Comparison of ENCODE assay signal across 8 cellular contexts in genomic region chr9:137254624-137255447, GRCh38. TPM values are rescaled to one million over a fixed set of nuclear protein-coding genes. Genes with fewer than 3 reads are reported as not detected.
DNase-seq lines count a peak whose midpoint lies in the region; ATAC-seq and TF ChIP-seq lines count a peak whose summit lies in the region.

NELFB (plus strand) TSS chr9:137255327.

- peak within 1 kb of the TSS; percentile 98 for H2AFZ ChIP-seq in ACC112 (ENCODE audit: low read length, unreplicated experiment)

- POLR2A ChIA-PET in activated B cell treated with CpG ODN at 0.5 μM for 24 hours (lab: Charles Lee) = interaction anchor here (0.6 to 8.5 kb wide), 12 partner anchors 9 to 526 kb away, joined by 3 to 160 read pairs (median 4); partner anchors contain the start of genes TOR4A, TPRN and TUBB4B

- H3K79me2 ChIP-seq in ACC112 (ENCODE audit: control insufficient read depth, insufficient read depth, low read length, unreplicated experiment) = peaks cover 19% of the 10 kb centered on the region

- no peaks in the 10 kb centered on the region for H3K9me3 Mint-ChIP-seq in activated B cell treated with CpG ODN at 0.5 μM for 24 hours

- intact Hi-C loops in activated B cell treated with CpG ODN at 0.5 μM for 24 hours (cut with micrococcal nuclease) = loop anchor here (1.0 kb wide), 2 partner anchors 13 to 14 kb away; partner anchors contain the start of gene TUBB4B

- H3K27me3 ChIP-seq in ACC112 (ENCODE audit: insufficient read depth, low read length) = no peaks in the 10 kb centered on the region

- H3K4me3 Mint-ChIP-seq in activated B cell treated with CpG ODN at 0.5 μM for 24 hours = peak within 1 kb of the TSS; percentile 90

- peaks cover 14% of the 10 kb centered on the region for H3K4me1 ChIP-seq in ACC112 (ENCODE audit: control insufficient read depth, insufficient read depth, low read length, unreplicated experiment)

- H3K27ac ChIP-seq in ACC112 (ENCODE audit: low read depth, low read length) = no peak within 1 kb of the TSS

- TF ChIP-seq CTCF in activated B cell treated with CpG ODN at 0.5 μM for 24 hours (IDR thresholded peaks at IDR 0.05) (no peak), cardiac fibroblast (IDR thresholded peaks at IDR 0.05; ENCODE audit: low read depth, low read length) (no peak)

- H3K4me3 ChIP-seq in ACC112 (ENCODE audit: low read depth, low read length) (peak within 1 kb of the TSS; percentile 83), cardiac fibroblast (replicated peaks in 1 of 2; ENCODE audit: low read depth in 2 of 2, low read length in 2 of 2) (peak within 1 kb of the TSS; percentile 87 to 92)

- peaks cover 21% of the 10 kb centered on the region for H3K36me3 Mint-ChIP-seq in activated B cell treated with CpG ODN at 0.5 μM for 24 hours (ENCODE audit: low read depth)

- DNase-seq in NCI-H226 (peak; percentile 72), activated B cell treated with CpG ODN at 0.5 μM for 24 hours (peak; percentile 100), cardiac fibroblast (ENCODE audit: low read depth in 2 of 2) (peak; percentile 84 to 92), inferior parietal cortex (ENCODE audit: extremely low spot score) (peak; percentile 89)
- peak; percentile 95 to 96 for DNase-seq in stimulated activated CD4-positive, alpha-beta T cell treated with anti-CD3 and anti-CD28 coated beads, Interleukin-12 subunit alpha, Interleukin-12 subunit beta, amount 100 ng/mL, for 24 hours (ENCODE audit: low read depth in 2 of 2)

- peak; percentile 45 for ATAC-seq in GM18870 (IDR thresholded peaks at IDR 0.05; ENCODE audit: unreplicated experiment)
- peak; percentile 71 for ATAC-seq in HG03103 (IDR thresholded peaks at IDR 0.05; ENCODE audit: low read depth, unreplicated experiment)
- ATAC-seq in activated B cell treated with CpG ODN at 0.5 μM for 24 hours (ENCODE audit: low read depth) = peak; percentile 90

- H3K27me3 Mint-ChIP-seq in activated B cell treated with CpG ODN at 0.5 μM for 24 hours = no peaks in the 10 kb centered on the region

- H3K36me3 ChIP-seq in ACC112 (ENCODE audit: insufficient read depth, low read length) = peaks cover 6% of the 10 kb centered on the region; the same call in 1 of the 2 replicates

- H3K27ac Mint-ChIP-seq in activated B cell treated with CpG ODN at 0.5 μM for 24 hours = peak within 1 kb of the TSS; percentile 72

- CTCF ChIA-PET in activated B cell treated with CpG ODN at 0.5 μM for 24 hours (lab: Charles Lee) = interaction anchor here (0.7 to 1.6 kb wide), 2 partner anchors 18 to 208 kb away, joined by 3 to 10 read pairs; no protein-coding TSS in a partner anchor

- peaks cover 19% of the 10 kb centered on the region for H3K4me1 Mint-ChIP-seq in activated B cell treated with CpG ODN at 0.5 μM for 24 hours

RNA-seq across cellular contexts. Expression of gene NELFB, which starts in this region (rescaled TPM):
- 56.1 and 58.2 TPM in 2 replicates for total RNA-seq in activated B cell treated with CpG ODN at 0.5 μM for 24 hours
